9 cellular contexts compared by ENCODE assay signal in genomic region chr10:93073539-93074136, GRCh38. TPM values are rescaled to one million over a fixed set of nuclear protein-coding genes. Genes with fewer than 3 reads are reported as not detected.
DNase-seq lines count a peak whose midpoint lies in the region; ATAC-seq, FAIRE-seq and TF ChIP-seq lines count a peak whose summit lies in the region.
"Had no signal": no experiment of that assay in that cellular context is flagged by ENCODE, and none has a peak within 500 bp of the region (broad histone marks: within the 10 kb centered on the region; RNA-seq: fewer than 3 reads in every experiment).

CYP26A1 (plus strand) TSS chr10:93073893; CDS start chr10:93073935, 42 bp downstream.

- peak; percentile 21; the same call in 1 of the 2 replicates for TF ChIP-seq RAD21 in HCT116 (IDR thresholded peaks at IDR 0.05; ENCODE audit: low read depth)

- no peak within 1 kb of the TSS for H3K27ac ChIP-seq in HCT116 (ENCODE audit: low read depth, low read length)
- H3K27ac ChIP-seq in SK-N-MC: no peak within 1 kb of the TSS
- H3K27ac ChIP-seq in gastrocnemius medialis: no peak within 1 kb of the TSS

- H3K9me2 ChIP-seq in HCT116 (ENCODE audit: insufficient read depth): no peaks in the 10 kb centered on the region

- POLR2A ChIA-PET in HCT116 (lab: Charles Lee): no interaction called here

- H3K4me2 ChIP-seq in HCT116 (ENCODE audit: low read length): peak within 1 kb of the TSS; percentile 75

- peak; percentile 84 for ATAC-seq in HCT116
- ATAC-seq in gastrocnemius medialis: no peak
- no peak for ATAC-seq in HG03460 (IDR thresholded peaks at IDR 0.05; ENCODE audit: unreplicated experiment)
- ATAC-seq in HG02981 (IDR thresholded peaks at IDR 0.05; ENCODE audit: unreplicated experiment): no peak

- H3K27me3 ChIP-seq in HCT116 (ENCODE audit: insufficient read depth, low read length) (no peaks in the 10 kb centered on the region), gastrocnemius medialis (peaks cover 68 to 76% (median 72%) of the 10 kb centered on the region in 3 donors)

- no peaks in the 10 kb centered on the region for H3K79me2 ChIP-seq in HCT116 (ENCODE audit: insufficient read depth, low read length)

- in situ Hi-C loops in gastrocnemius medialis (cut with MboI; ENCODE audit: low sequenced_read_pairs in 4 of 4): no loop called here

- H3K4me1 ChIP-seq in HCT116 (ENCODE audit: control insufficient read depth in 1 of 2, insufficient read depth in 2 of 2, low read length in 2 of 2) (peaks cover 8 to 13% of the 10 kb centered on the region in 2 experiments; a peak in 2 of 4 replicates), gastrocnemius medialis (peaks cover 12 to 29% of the 10 kb centered on the region in 2 donors)

- H3K9me3 ChIP-seq in HCT116 (ENCODE audit: control insufficient read depth in 1 of 2, insufficient read depth in 1 of 2, low read depth in 1 of 2, low read length in 2 of 2) (no peaks in the 10 kb centered on the region), SK-N-MC (ENCODE audit: low read depth, low read length) (no peaks in the 10 kb centered on the region), gastrocnemius medialis (no peaks in the 10 kb centered on the region)

- H2AFZ ChIP-seq in HCT116 (ENCODE audit: low read depth, low read length, poor library complexity, severe bottlenecking): no peak within 1 kb of the TSS

- RAD21 ChIA-PET in HCT116 (lab: Charles Lee; ENCODE audit: low non-redundant PET in 1 of 2, low total read pairs in 2 of 2, uncharacterized antibody in 2 of 2, unreplicated experiment in 2 of 2): interaction anchor here in 1 of 2 experiments (0.5 kb wide), 1 partner anchor 155 kb away, joined by 3 read pairs; no protein-coding TSS in a partner anchor

- no peak for FAIRE-seq in frontal cortex (lab: Jason Lieb, UNC)

- intact Hi-C loops in HCT116 (cut with micrococcal nuclease): loop anchor here (10.0 kb wide), 1 partner anchor 189 kb away; no protein-coding TSS in a partner anchor
- intact Hi-C loops in gastrocnemius medialis (cut with DNase I; ENCODE audit: low total_unique reads): loop anchor here (10.0 kb wide), 1 partner anchor 281 kb away; no protein-coding TSS in a partner anchor

- peak within 1 kb of the TSS; percentile 31; the same call in 1 of the 2 replicates for H3K9ac ChIP-seq in HCT116 (ENCODE audit: low read length)
- H3K9ac ChIP-seq in SK-N-MC (ENCODE audit: insufficient read length): no peak within 1 kb of the TSS

- CTCF ChIA-PET in HCT116 (lab: Charles Lee): interaction anchor here (1.4 kb wide), 1 partner anchor 67 kb away, joined by 3 read pairs; no protein-coding TSS in a partner anchor

- DNase-seq in HCT116 (ENCODE audit: low read depth, low spot score) (no peak), SK-N-MC (ENCODE audit: low read depth, low spot score) (no peak), frontal cortex (ENCODE audit: low spot score in 2 of 2) (no peak), gastrocnemius medialis (no peak), RKO (ENCODE audit: low spot score) (no peak)
- DNase-seq in effector CD4-positive, alpha-beta T cell: no peak

- peak within 1 kb of the TSS; percentile 42 to 60 for H3K4me3 ChIP-seq in HCT116 (replicated peaks in 1 of 2; ENCODE audit: low read depth in 1 of 2, low read length in 2 of 2)
- peak within 1 kb of the TSS; percentile 48 for H3K4me3 ChIP-seq in SK-N-MC
- H3K4me3 ChIP-seq in gastrocnemius medialis: peak within 1 kb of the TSS; percentile 32 to 49 (median 44)

- TF ChIP-seq CTCF in HCT116 (IDR thresholded peaks at IDR 0.05 in 2 of 3, conservative IDR thresholded peaks at IDR 0.05 in 1 of 3; ENCODE audit: borderline replicate concordance in 1 of 3, insufficient read depth in 1 of 3, low read depth in 2 of 3, low read length in 2 of 3) (no peak), gastrocnemius medialis (IDR thresholded peaks at IDR 0.05 in 4 of 5, conservative IDR thresholded peaks at IDR 0.05 in 1 of 5) (no peak)

- no peaks in the 10 kb centered on the region for H4K20me1 ChIP-seq in HCT116 (ENCODE audit: insufficient read depth)

- TF ChIP-seq POLR2A in HCT116 (IDR thresholded peaks at IDR 0.05; ENCODE audit: borderline replicate concordance, extremely low read depth, insufficient read depth, insufficient read length) (no peak), gastrocnemius medialis (IDR thresholded peaks at IDR 0.05) (no peak)

- BruUV-seq in HCT116 (replicated peaks; lab: Mats Ljungman, UMichigan): no TSS peak

- H3K36me3 ChIP-seq in HCT116 (ENCODE audit: control insufficient read depth in 1 of 2, insufficient read depth in 2 of 2, low read length in 2 of 2) (no peaks in the 10 kb centered on the region), SK-N-MC (ENCODE audit: insufficient read depth, low read length) (no peaks in the 10 kb centered on the region), gastrocnemius medialis (no peaks in the 10 kb centered on the region)

TF ChIP-seq in HCT116, 20 proteins besides CTCF, POLR2A, EP300 and RAD21:
- TF ChIP-seq POLR2AphosphoS5 (IDR thresholded peaks at IDR 0.05; ENCODE audit: low read depth, low read length) (no peak), TCF7L2 (IDR thresholded peaks at IDR 0.05; ENCODE audit: borderline replicate concordance, extremely low read depth, insufficient read depth, insufficient read length) (peak; percentile 54)

RNA-seq across cellular contexts. Expression of gene CYP26A1, which starts in this region (rescaled TPM):
- total RNA-seq in HCT116 (2021; ENCODE audit: unreplicated experiment): 0.17 TPM
- polyA plus RNA-seq in HCT116 (2012): 0.06 and 0.12 TPM in 2 replicates
- 16.7 TPM for total RNA-seq in frontal cortex
- not detected for total RNA-seq in gastrocnemius medialis
- total RNA-seq: HT1080 had no signal

Comparison
In these comparisons a context has a peak if more than half of its experiments do, and no peak if none do; other contexts are left out.
1. RNA of gene CYP26A1 (total RNA-seq): 16.7 TPM in frontal cortex (single experiment); 0.17 TPM in HCT116 (single experiment) and not detected in gastrocnemius medialis; every median in the first group is over 10 times any median in the second.
2. Peak in ATAC-seq, H3K4me3 ChIP-seq, H3K9ac ChIP-seq and H3K4me2 ChIP-seq in HCT116; RNA of the gene not detected or under 1 TPM.
3. Peak in every context shown above with its lines, with median percentiles within 50 percentile points of each other: H3K4me3 ChIP-seq.